In genomic region chr10:68828083-68828601, GRCh38 we compare ENCODE assay signal across 8 cellular contexts. TPM values are rescaled to one million over a fixed set of nuclear protein-coding genes. Genes with fewer than 3 reads are reported as not detected.
A peak's percentile ranks its signal among the peaks of the same experiment; 100 is the strongest.
DNase-seq lines count a peak whose midpoint lies in the region; ATAC-seq and TF ChIP-seq lines count a peak whose summit lies in the region.
"Not testable (repeated sequence)": the region's sequence is repeated elsewhere in the genome, so short reads cannot be mapped to it uniquely, and the experiment has no call there.

No MANE protein-coding gene starts in this region.

- peak overlapping the region; percentile 29 for H3K4me3 Mint-ChIP-seq in activated T-cell treated with anti-CD3 and anti-CD28 coated beads, Interleukin-2, amount 50 U/mL, for 4 hours

- ATAC-seq in GM18868 (IDR thresholded peaks at IDR 0.05; ENCODE audit: unreplicated experiment) (peak; percentile 42), HG03045 (IDR thresholded peaks at IDR 0.05; ENCODE audit: unreplicated experiment) (peak; percentile 29), left lobe of liver (peak; percentile 59), gastrocnemius medialis (peak; percentile 20 to 28)
- peak; percentile 64 to 70 for ATAC-seq in activated T-cell treated with anti-CD3 and anti-CD28 coated beads, Interleukin-2, amount 50 U/mL, for 4 hours

- not testable (repeated sequence) for H3K4me1 ChIP-seq in A673 (ENCODE audit: insufficient read depth, low read length, poor library complexity, severe bottlenecking); effector memory CD4-positive, alpha-beta T cell (ENCODE audit: control insufficient read depth, insufficient read depth, low read length, poor library complexity, severe bottlenecking); gastrocnemius medialis

- not testable (repeated sequence) for H3K36me3 Mint-ChIP-seq in activated T-cell treated with anti-CD3 and anti-CD28 coated beads, Interleukin-2, amount 50 U/mL, for 4 hours (ENCODE audit: insufficient read depth)

- not testable (repeated sequence) for H3K9me3 ChIP-seq in A673 (ENCODE audit: low read depth, low read length, poor library complexity, severe bottlenecking); effector memory CD4-positive, alpha-beta T cell (ENCODE audit: control insufficient read depth, low read length); gastrocnemius medialis

- CTCF ChIA-PET in A673 (lab: Charles Lee), result not testable (repeated sequence)

- H3K36me3 ChIP-seq in A673 (ENCODE audit: insufficient read depth, low read length, poor library complexity, severe bottlenecking); effector memory CD4-positive, alpha-beta T cell (ENCODE audit: control insufficient read depth, insufficient read depth, low read length); gastrocnemius medialis: not testable (repeated sequence)

- TF ChIP-seq POLR2A in gastrocnemius medialis (IDR thresholded peaks at IDR 0.05), result not testable (repeated sequence)

- peak; percentile 23 for DNase-seq in A673 (ENCODE audit: low spot score)
- peak; percentile 6 for DNase-seq in NOMO-1 treated with DMSO at 0.1 percent for 48 hours (lab: John Stamatoyannopoulos, UW; ENCODE audit: unreplicated experiment)
- DNase-seq in activated T-cell treated with anti-CD3 and anti-CD28 coated beads, Interleukin-2, amount 50 U/mL, for 4 hours; left lobe of liver (ENCODE audit: low spot score); gastrocnemius medialis: not testable (repeated sequence)
- peak in 2 of 3 donors; percentile 2 to 3 for DNase-seq in effector memory CD4-positive, alpha-beta T cell

- intact Hi-C loops in A673 (cut with micrococcal nuclease; ENCODE audit: unreplicated experiment); gastrocnemius medialis (cut with DNase I; ENCODE audit: low total_unique reads): not testable (repeated sequence)

- H3K27me3 Mint-ChIP-seq in activated T-cell treated with anti-CD3 and anti-CD28 coated beads, Interleukin-2, amount 50 U/mL, for 4 hours (ENCODE audit: low read depth), result not testable (repeated sequence)

- POLR2A ChIA-PET in A673 (lab: Charles Lee; ENCODE audit: low non-redundant PET), result not testable (repeated sequence)

- not testable (repeated sequence) for H3K4me1 Mint-ChIP-seq in activated T-cell treated with anti-CD3 and anti-CD28 coated beads, Interleukin-2, amount 50 U/mL, for 4 hours (ENCODE audit: low read depth)

- not testable (repeated sequence) for BruUV-seq in A673 (replicated peaks; lab: Mats Ljungman, UMichigan)

- not testable (repeated sequence) for H3K27me3 ChIP-seq in A673 (replicated peaks; ENCODE audit: insufficient read depth, low read depth, low read length, poor library complexity); effector memory CD4-positive, alpha-beta T cell (replicated peaks; ENCODE audit: control insufficient read depth, insufficient read depth, low read length, poor library complexity, severe bottlenecking); gastrocnemius medialis

- H3K4me3 ChIP-seq in A673 (ENCODE audit: low read depth, low read length, poor library complexity, severe bottlenecking) (peak overlapping the region; percentile 38), gastrocnemius medialis (peak overlapping the region; percentile 41 to 45 (median 44))
- H3K4me3 ChIP-seq in effector memory CD4-positive, alpha-beta T cell (ENCODE audit: insufficient read depth, low read depth, low read length, poor library complexity, severe bottlenecking), result peak overlapping the region; percentile 44

- H3K27ac ChIP-seq in A673 (ENCODE audit: low read depth, low read length, poor library complexity, severe bottlenecking); effector memory CD4-positive, alpha-beta T cell (ENCODE audit: insufficient read depth, low read length, poor library complexity, severe bottlenecking); gastrocnemius medialis: not testable (repeated sequence)

- not testable (repeated sequence) for H3K9me3 Mint-ChIP-seq in activated T-cell treated with anti-CD3 and anti-CD28 coated beads, Interleukin-2, amount 50 U/mL, for 4 hours

- in situ Hi-C loops in gastrocnemius medialis (cut with MboI; ENCODE audit: low sequenced_read_pairs in 4 of 4), result not testable (repeated sequence)

- not testable (repeated sequence) for TF ChIP-seq CTCF in A673 (conservative IDR thresholded peaks at IDR 0.05; ENCODE audit: low read depth, low read length); gastrocnemius medialis (IDR thresholded peaks at IDR 0.05 in 4 of 5, conservative IDR thresholded peaks at IDR 0.05 in 1 of 5)

RNA-seq across cellular contexts. Expression of gene STOX1, which starts 0.8 kb away (rescaled TPM):
- 2.1 and 2.4 TPM in 2 replicates for total RNA-seq in A673 (2021)
- under 1 TPM; 0.35 to 0.98 (median 0.94) TPM for total RNA-seq in activated T-cell treated with anti-CD3 and anti-CD28 coated beads, Interleukin-2, amount 50 U/mL, for 4 hours
- total RNA-seq in left lobe of liver, result 0.60 TPM
- 1 to 10 TPM in 2 of 4 donors, under 1 TPM in 2; 0.10 to 1.5 (median 1.1) TPM for total RNA-seq in gastrocnemius medialis
